24 cellular contexts compared by ENCODE assay signal in genomic region chr2:183186296-183186695, GRCh38.
"Had no signal": no experiment of that assay in that cellular context is flagged by ENCODE, and none has a peak within 500 bp of the region (broad histone marks: within the 10 kb centered on the region; RNA-seq: fewer than 3 reads in every experiment).

No MANE protein-coding gene starts in this region.

- H3K4me1 ChIP-seq: esophagus squamous epithelium, gastrocnemius medialis, left ventricle myocardium inferior, transverse colon, uterus had no signal

- H3K27me3 ChIP-seq: esophagus squamous epithelium, gastrocnemius medialis, transverse colon, uterus had no signal

- ATAC-seq: activated CD8-positive, alpha-beta memory T cell treated with anti-CD3 and anti-CD28 coated beads, Interleukin-2, amount 10 ng/mL, durations not matched to agents 7 days and 5 days; gastrocnemius medialis had no signal

- DNase-seq: activated B cell treated with CpG ODN at 0.5 μM for 24 hours; activated CD4-positive, alpha-beta memory T cell treated with anti-CD3 and anti-CD28 coated beads, Interleukin-2, amount 10 ng/mL, durations not matched to agents 7 days and 5 days; activated CD4-positive, alpha-beta T cell treated with anti-CD3 and anti-CD28 coated beads for 48 hours; activated CD8-positive, alpha-beta memory T cell treated with anti-CD3 and anti-CD28 coated beads, Interleukin-2, amount 10 ng/mL, durations not matched to agents 7 days and 5 days; anterior cingulate cortex; cerebellar nuclear complex; effector memory CD4-positive, alpha-beta T cell; esophagus squamous epithelium; gastrocnemius medialis; head of caudate nucleus; kidney glomerular epithelial cell; left ventricle myocardium inferior; mammary epithelial cell; midbrain; occipital lobe; retina; stimulated activated CD4-positive, alpha-beta T cell treated with anti-CD3 and anti-CD28 coated beads, Interleukin-12 subunit alpha, Interleukin-12 subunit beta, amount 100 ng/mL, for 4 hours; stimulated activated CD4-positive, alpha-beta T cell treated with anti-CD3 and anti-CD28 coated beads, Interleukin-1b, Interleukin-23, amount 100 ng/mL, for 48 hours; stimulated activated CD8-positive, alpha-beta memory T cell treated with anti-CD3 and anti-CD28 coated beads, Interleukin-4, amount 100 ng/mL, for 48 hours; stimulated activated naive CD4-positive, alpha-beta T cell treated with Interleukin-2 at 50 U/mL for 16 hours; T-helper 1 cell; T-helper 9 cell; transverse colon; uterus had no signal

- H3K9me3 ChIP-seq: gastrocnemius medialis, uterus had no signal

- H3K4me3 ChIP-seq: esophagus squamous epithelium, gastrocnemius medialis, left ventricle myocardium inferior, transverse colon, uterus had no signal

- H3K36me3 ChIP-seq: uterus had no signal

- H3K27ac ChIP-seq: esophagus squamous epithelium, gastrocnemius medialis, left ventricle myocardium inferior, transverse colon, uterus had no signal
